19 cellular contexts compared by ENCODE assay signal in the genomic region with DNA sequence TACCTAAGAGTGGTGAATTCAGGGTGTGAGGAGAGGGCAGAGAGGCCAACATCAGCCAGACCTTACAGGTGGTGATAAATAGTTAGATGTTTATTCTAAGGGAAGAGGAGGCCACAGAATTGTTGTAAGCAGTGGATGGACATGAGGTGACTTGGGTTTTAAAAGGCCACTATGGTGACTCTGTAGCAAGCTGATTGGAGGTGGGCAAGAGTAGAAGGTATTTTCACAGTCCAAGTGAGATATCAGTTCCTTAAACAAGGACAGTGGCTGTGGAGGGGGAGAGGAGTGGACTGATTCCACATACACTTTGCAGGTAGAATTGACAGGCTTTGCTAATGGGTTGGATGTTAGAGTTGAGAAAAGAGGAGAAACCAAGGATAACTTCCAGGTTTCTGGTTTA.
A peak's percentile ranks its signal among the peaks of the same experiment; 100 is the strongest.
DNase-seq lines count a peak whose midpoint lies in the region; FAIRE-seq and TF ChIP-seq lines count a peak whose summit lies in the region.
"Had no signal": no experiment of that assay in that cellular context is flagged by ENCODE, and none has a peak within 500 bp of the region (broad histone marks: within the 10 kb centered on the region; RNA-seq: fewer than 3 reads in every experiment).

No MANE protein-coding gene starts in this region.

- intact Hi-C loops in posterior vena cava (cut with DNase I) (no loop called here), transverse colon (cut with DNase I; ENCODE audit: low total_unique reads) (no loop called here)

- peak; percentile 87 for FAIRE-seq in GM12892 (lab: Jason Lieb, UNC)

- H3K4me1 ChIP-seq in transverse colon = no peaks in the 10 kb centered on the region
- H3K4me1 ChIP-seq: BE2C had no signal

- no peak overlapping the region for H3K27ac ChIP-seq in transverse colon
- H3K27ac ChIP-seq: KMS-11 had no signal

- TF ChIP-seq EP300 in transverse colon (IDR thresholded peaks at IDR 0.05; ENCODE audit: low read depth) = no peak

- no peaks in the 10 kb centered on the region for H3K27me3 ChIP-seq in GM06990 (replicated peaks; ENCODE audit: control insufficient read depth, insufficient read depth, low read length)
- peaks cover 70% of the 10 kb centered on the region for H3K27me3 ChIP-seq in transverse colon

- H3K4me3 ChIP-seq in GM06990 (replicated peaks; ENCODE audit: low read depth, low read length) = peak overlapping the region; percentile 79
- peak overlapping the region; percentile 71 for H3K4me3 ChIP-seq in GM12864 (ENCODE audit: low read depth, low read length)
- H3K4me3 ChIP-seq in transverse colon = no peak overlapping the region

- H3K9me3 ChIP-seq in transverse colon = no peaks in the 10 kb centered on the region
- H3K9me3 ChIP-seq: BE2C had no signal

- TF ChIP-seq CTCF in GM06990 (IDR thresholded peaks at IDR 0.05; ENCODE audit: insufficient read depth, low read length, poor library complexity, severe bottlenecking) (no peak), GM12864 (IDR thresholded peaks at IDR 0.05; ENCODE audit: low read depth, low read length, missing control alignments) (no peak), transverse colon (IDR thresholded peaks at IDR 0.05) (no peak)

- in situ Hi-C loops in transverse colon (cut with MboI; ENCODE audit: low pct_ligation_motif_present in 1 of 4, low pct_unique_long_range_greater_than_20kb in 1 of 4, low sequenced_read_pairs in 3 of 4) = no loop called here

- TF ChIP-seq POLR2A in GM12892 (IDR thresholded peaks at IDR 0.05; ENCODE audit: low read depth, low read length) = peak; percentile 21; the same call in 1 of the 2 replicates
- no peak for TF ChIP-seq POLR2A in transverse colon (IDR thresholded peaks at IDR 0.05)

- DNase-seq in GM06990 (ENCODE audit: extremely low read depth, insufficient read length) (no peak), GM12864 (ENCODE audit: low read depth) (no peak), GM12892 (ENCODE audit: insufficient read length) (no peak), posterior vena cava (ENCODE audit: low spot score) (peak; percentile 22), NCI-H345 (lab: John Stamatoyannopoulos, UW) (no peak), transverse colon (no peak)
- DNase-seq: BE2C; C1 segment of cervical spinal cord; CD4-positive, CD25-positive, alpha-beta regulatory T cell; CD8-positive, alpha-beta memory T cell; COR-L47; DMS 273 treated with DMSO at 0.1 percent for 48 hours; DMS53; DND-41; EL; GOT3; H7; HFFc6 had no signal

- H3K36me3 ChIP-seq in GM06990 (ENCODE audit: control insufficient read depth, insufficient read depth, low read length) = peaks cover 7% of the 10 kb centered on the region
- no peaks in the 10 kb centered on the region for H3K36me3 ChIP-seq in transverse colon
- H3K36me3 ChIP-seq: BE2C had no signal

Comparison
In these comparisons a context has a peak if more than half of its experiments do, and no peak if none do; other contexts are left out.
1. H3K4me3 ChIP-seq: peak in GM06990 (single experiment) and GM12864 (single experiment); none in transverse colon (0 of 4).